1 cellular context compared by ENCODE assay signal in genomic region chr3:140711043-140711718, GRCh38.
TF ChIP-seq lines count a peak whose summit lies in the region.

No MANE protein-coding gene starts in this region.

TF ChIP-seq in HepG2, 621 proteins besides CTCF, POLR2A, EP300 and RAD21 (continued from another document and continues in another):
- no peak for TF ChIP-seq AHDC1 (CRISPR knock-in tag; IDR thresholded peaks at IDR 0.05; ENCODE audit: borderline replicate concordance)
- no peak for TF ChIP-seq ZNF552 (CRISPR knock-in tag; IDR thresholded peaks at IDR 0.05; ENCODE audit: borderline replicate concordance)
- TF ChIP-seq ZNF329 (CRISPR knock-in tag; IDR thresholded peaks at IDR 0.05; ENCODE audit: low read depth), result no peak
- TF ChIP-seq ZNF512 (CRISPR knock-in tag; IDR thresholded peaks at IDR 0.05), result no peak
- TF ChIP-seq ZNF678 (CRISPR knock-in tag; IDR thresholded peaks at IDR 0.05), result no peak
- TF ChIP-seq ZSCAN5A (CRISPR knock-in tag; IDR thresholded peaks at IDR 0.05; ENCODE audit: borderline replicate concordance), result peak; percentile 66; the same call in 1 of the 2 replicates
- peak; percentile 94 for TF ChIP-seq ZNF644 (CRISPR knock-in tag; IDR thresholded peaks at IDR 0.05; ENCODE audit: low read depth)
- TF ChIP-seq REPIN1 (CRISPR knock-in tag; IDR thresholded peaks at IDR 0.05; ENCODE audit: borderline replicate concordance, low read depth), result peak; percentile 50; the same call in 1 of the 2 replicates
- peak; percentile 90 for TF ChIP-seq NR2F6 (IDR thresholded peaks at IDR 0.05)
- peak; percentile 90 for TF ChIP-seq NR2F6 (CRISPR knock-in tag; IDR thresholded peaks at IDR 0.05)
- no peak for TF ChIP-seq BRF2 (CRISPR knock-in tag; IDR thresholded peaks at IDR 0.05)
- TF ChIP-seq IRF1 (CRISPR knock-in tag; IDR thresholded peaks at IDR 0.05; ENCODE audit: low read depth), result no peak
- no peak for TF ChIP-seq ZNF44 (CRISPR knock-in tag; IDR thresholded peaks at IDR 0.05)
- peak; percentile 61; the same call in 1 of the 2 replicates for TF ChIP-seq ERF (CRISPR knock-in tag; IDR thresholded peaks at IDR 0.05)
- no peak for TF ChIP-seq ZNF512B (CRISPR knock-in tag; IDR thresholded peaks at IDR 0.05; ENCODE audit: borderline replicate concordance)
- TF ChIP-seq PPARG (CRISPR knock-in tag; conservative IDR thresholded peaks at IDR 0.05), result peak; percentile 74
- peak; percentile 54; the same call in 1 of the 2 replicates for TF ChIP-seq KAT8 (CRISPR knock-in tag; IDR thresholded peaks at IDR 0.05)
- TF ChIP-seq CCDC6 (CRISPR knock-in tag; IDR thresholded peaks at IDR 0.05), result 0 out of 2 replicates have a peak, but pooled peaks have one; percentile 43
- TF ChIP-seq DNMT1 (CRISPR knock-in tag; IDR thresholded peaks at IDR 0.05), result no peak
- peak; percentile 98 for TF ChIP-seq ISL2 (CRISPR knock-in tag; IDR thresholded peaks at IDR 0.05)
- TF ChIP-seq ZSCAN29 (CRISPR knock-in tag; conservative IDR thresholded peaks at IDR 0.05), result no peak
- no peak for TF ChIP-seq HDAC1 (CRISPR knock-in tag; IDR thresholded peaks at IDR 0.05)
- TF ChIP-seq ZNF782 (CRISPR knock-in tag; IDR thresholded peaks at IDR 0.05; ENCODE audit: borderline replicate concordance), result peak; percentile 72; the same call in 1 of the 2 replicates
- no peak for TF ChIP-seq TIGD3 (CRISPR knock-in tag; IDR thresholded peaks at IDR 0.05; ENCODE audit: borderline replicate concordance)
- TF ChIP-seq SIX4 (CRISPR knock-in tag; IDR thresholded peaks at IDR 0.05), result peak; percentile 37; the same call in 1 of the 2 replicates
- TF ChIP-seq TCF7 (IDR thresholded peaks at IDR 0.05; ENCODE audit: low read depth), result peak; percentile 98
- TF ChIP-seq HMGXB4 (CRISPR knock-in tag; IDR thresholded peaks at IDR 0.05; ENCODE audit: borderline replicate concordance in 1 of 2, low read depth in 1 of 2), result no peak
- TF ChIP-seq ZSCAN30 (CRISPR knock-in tag; IDR thresholded peaks at IDR 0.05), result no peak
- peak; percentile 46; the same call in 1 of the 2 replicates for TF ChIP-seq ZNF574 (CRISPR knock-in tag; IDR thresholded peaks at IDR 0.05)
- TF ChIP-seq WIZ (CRISPR knock-in tag; IDR thresholded peaks at IDR 0.05), result peak; percentile 37; the same call in 1 of the 2 replicates
- TF ChIP-seq BCLAF1 (IDR thresholded peaks at IDR 0.05), result no peak
- peak; percentile 30; the same call in 1 of the 2 replicates for TF ChIP-seq ZMYM3 (CRISPR knock-in tag; IDR thresholded peaks at IDR 0.05)
- no peak for TF ChIP-seq CREBL2 (CRISPR knock-in tag; IDR thresholded peaks at IDR 0.05; ENCODE audit: borderline replicate concordance)
- no peak for TF ChIP-seq MIXL1 (CRISPR knock-in tag; IDR thresholded peaks at IDR 0.05)
